8 cellular contexts compared by ENCODE assay signal in genomic region chr13:28493740-28494536, GRCh38.
DNase-seq lines count a peak whose midpoint lies in the region; ATAC-seq and TF ChIP-seq lines count a peak whose summit lies in the region.

No MANE protein-coding gene starts in this region.

- H3K27me3 ChIP-seq in NT2/D1 (ENCODE audit: insufficient read depth, insufficient read length) = peaks cover 33% of the 10 kb centered on the region

- no peak for TF ChIP-seq CTCF in fibroblast of pulmonary artery (IDR thresholded peaks at IDR 0.05; ENCODE audit: low read length, missing control alignments)

- peaks cover 5% of the 10 kb centered on the region for H3K4me1 ChIP-seq in NT2/D1 (ENCODE audit: insufficient read depth, insufficient read length)

- H3K4me3 ChIP-seq in NT2/D1 (ENCODE audit: insufficient read length, low read depth) (peak overlapping the region; percentile 80), fibroblast of pulmonary artery (replicated peaks; ENCODE audit: low read depth, low read length) (peak overlapping the region; percentile 66)

- DNase-seq in ELR (ENCODE audit: low read depth) (peak; percentile 47), NT2/D1 (ENCODE audit: low read depth, low spot score) (no peak), fibroblast of pulmonary artery (ENCODE audit: low read depth) (no peak), retina (peak; percentile 73), GF-D8 (lab: John Stamatoyannopoulos, UW) (no peak), hypothalamus (lab: John Stamatoyannopoulos, UW) (no peak), NCI-H187 (lab: John Stamatoyannopoulos, UW) (no peak)

- H3K36me3 ChIP-seq in NT2/D1 (ENCODE audit: insufficient read depth, insufficient read length, low read length) = no peaks in the 10 kb centered on the region

- ATAC-seq in GM21737 (IDR thresholded peaks at IDR 0.05; ENCODE audit: unreplicated experiment) = no peak

- H3K9me3 ChIP-seq in NT2/D1 (ENCODE audit: insufficient read depth, low read length) = no peaks in the 10 kb centered on the region

- peak overlapping the region; percentile 89 for H3K9ac ChIP-seq in NT2/D1 (ENCODE audit: insufficient read length, low read depth)

Comparison
In these comparisons a context has a peak if more than half of its experiments do, and no peak if none do; other contexts are left out.
1. DNase-seq: peak in ELR (single experiment) and retina (single experiment); none in NT2/D1 (single experiment), fibroblast of pulmonary artery (single experiment), GF-D8 (single experiment), hypothalamus (0 of 51) and NCI-H187 (0 of 2).